ENCODE assay signal across 8 cellular contexts in genomic region chr11:18011633-18012313, GRCh38. TPM values are rescaled to one million over a fixed set of nuclear protein-coding genes. Genes with fewer than 3 reads are reported as not detected.
DNase-seq lines count a peak whose midpoint lies in the region; ATAC-seq and TF ChIP-seq lines count a peak whose summit lies in the region.

No MANE protein-coding gene starts in this region.

- H3K9me3 Mint-ChIP-seq in HFFc6 (no peaks in the 10 kb centered on the region), glutamatergic neuron (ENCODE audit: unreplicated experiment) (peaks cover 6% of the 10 kb centered on the region)

- H3K4me3 Mint-ChIP-seq in HFFc6 (peak overlapping the region; percentile 97), glutamatergic neuron (ENCODE audit: unreplicated experiment) (peak overlapping the region; percentile 98)

- H3K36me3 Mint-ChIP-seq in HFFc6 (ENCODE audit: low read depth) (no peaks in the 10 kb centered on the region), glutamatergic neuron (ENCODE audit: unreplicated experiment) (no peaks in the 10 kb centered on the region)

- H3K9me3 ChIP-seq in WERI-Rb-1 (ENCODE audit: severe bottlenecking): no peaks in the 10 kb centered on the region

- H3K27me3 Mint-ChIP-seq in HFFc6 (ENCODE audit: insufficient read depth) (peaks cover 4% of the 10 kb centered on the region), glutamatergic neuron (ENCODE audit: unreplicated experiment) (peaks cover 7% of the 10 kb centered on the region)

- peaks cover 21% of the 10 kb centered on the region for H3K4me1 Mint-ChIP-seq in HFFc6 (ENCODE audit: low read depth)
- H3K4me1 Mint-ChIP-seq in glutamatergic neuron (ENCODE audit: low read depth, unreplicated experiment): peaks cover 14% of the 10 kb centered on the region

- peak overlapping the region; percentile 73 for H3K4me3 ChIP-seq in WERI-Rb-1 (ENCODE audit: low read depth, low read length)
- H3K4me3 ChIP-seq in skin epidermis: peak overlapping the region in 6 of 7 experiments; percentile 68 to 90 (median 80)

- peak overlapping the region; percentile 58 for H3K27ac Mint-ChIP-seq in HFFc6
- H3K27ac Mint-ChIP-seq in glutamatergic neuron (ENCODE audit: unreplicated experiment): peak overlapping the region; percentile 88

- peaks cover 7% of the 10 kb centered on the region for H3K36me3 ChIP-seq in WERI-Rb-1

- TF ChIP-seq CTCF in HFFc6 (IDR thresholded peaks at IDR 0.05) (no peak), WERI-Rb-1 (IDR thresholded peaks at IDR 0.05; ENCODE audit: low read depth, low read length) (no peak), glutamatergic neuron (IDR thresholded peaks at IDR 0.05; ENCODE audit: partially characterized antibody, unreplicated experiment) (no peak)

- H3K27ac ChIP-seq in WERI-Rb-1 (no peak overlapping the region), skin epidermis (peak overlapping the region in 15 of 21 experiments; percentile 52 to 94 (median 87))

- H3K27me3 ChIP-seq in WERI-Rb-1 (ENCODE audit: insufficient read depth, low read depth, severe bottlenecking): no peaks in the 10 kb centered on the region

- DNase-seq in HFFc6 (no peak), WERI-Rb-1 (no peak), glutamatergic neuron (peak; percentile 16), germinal center (ENCODE audit: low spot score) (no peak)

- ATAC-seq in HG03108 (IDR thresholded peaks at IDR 0.05; ENCODE audit: unreplicated experiment) (no peak), GM18858 (IDR thresholded peaks at IDR 0.05; ENCODE audit: unreplicated experiment) (no peak), GM21381 (IDR thresholded peaks at IDR 0.05; ENCODE audit: unreplicated experiment) (no peak)

RNA-seq across cellular contexts. Expression of gene SERGEF, which starts 1.1 kb away (rescaled TPM):
- total RNA-seq in HFFc6 (2021; fragmentation: NEBNext Ultra II Directional; extraction: Animal tissue kit (Norgen Biotek cat#: 25700)): 10 to 100 TPM; 13.5 to 19.3 (median 17.7) TPM
- 42.5 TPM for total RNA-seq in glutamatergic neuron (ENCODE audit: unreplicated experiment)

RNA-seq across cellular contexts. Expression of gene TPH1, which starts 34.3 kb away (rescaled TPM):
- under 1 TPM in 1 of 6 experiments, not detected in 5; 0.03 TPM for total RNA-seq in HFFc6 (2021; fragmentation: NEBNext Ultra II Directional; extraction: Animal tissue kit (Norgen Biotek cat#: 25700))
- 0.83 TPM for total RNA-seq in glutamatergic neuron (ENCODE audit: unreplicated experiment)
